1 cellular context compared by ENCODE assay signal in genomic region chr16:27169511-27170071, GRCh38.
TF ChIP-seq lines count a peak whose summit lies in the region.

No MANE protein-coding gene starts in this region.

TF ChIP-seq in K562, 482 proteins besides CTCF, POLR2A, EP300 and RAD21 (continued from another document):
- TF ChIP-seq NR4A1 (CRISPR knock-in tag; IDR thresholded peaks at IDR 0.05) (no peak), NR4A1 (tag; IDR thresholded peaks at IDR 0.05) (no peak), TEAD4 (IDR thresholded peaks at IDR 0.05; ENCODE audit: low read length) (peak; percentile 53; the same call in 1 of the 2 replicates), TEAD4 (CRISPR knock-in tag; IDR thresholded peaks at IDR 0.05; ENCODE audit: borderline replicate concordance) (no peak), CCAR2 (IDR thresholded peaks at IDR 0.05; ENCODE audit: low read depth, low read length) (no peak), NUFIP1 (IDR thresholded peaks at IDR 0.05; ENCODE audit: partially characterized antibody) (no peak), HDAC1 (IDR thresholded peaks at IDR 0.05) (0 out of 4 replicates have a peak, but pooled peaks of 1 of the 2 experiments have one; percentile 34), BRCA1 (IDR thresholded peaks at IDR 0.05) (no peak), BRCA1 (CRISPR knock-in tag; IDR thresholded peaks at IDR 0.05) (no peak), CUX1 (CRISPR knock-in tag; IDR thresholded peaks at IDR 0.05) (no peak), ESRRA (IDR thresholded peaks at IDR 0.05; ENCODE audit: borderline replicate concordance, low read depth) (peak; percentile 79; the same call in 1 of the 2 replicates), SOX6 (IDR thresholded peaks at IDR 0.05) (peak; percentile 13; the same call in 1 of the 2 replicates), USF2 (CRISPR knock-in tag; IDR thresholded peaks at IDR 0.05) (no peak), RBFOX2 (IDR thresholded peaks at IDR 0.05; ENCODE audit: low read depth, low read length) (no peak), UBTF (IDR thresholded peaks at IDR 0.05; ENCODE audit: borderline replicate concordance in 1 of 2, low read depth in 2 of 2, low read length in 2 of 2) (no peak), RCOR1 (IDR thresholded peaks at IDR 0.05; ENCODE audit: borderline replicate concordance in 1 of 2, low read depth in 2 of 2, low read length in 2 of 2) (peak in 1 of 2 experiments; percentile 92; a peak in 2 of 4 replicates), CXXC5 (CRISPR knock-in tag; IDR thresholded peaks at IDR 0.05) (no peak), MBD2 (IDR thresholded peaks at IDR 0.05; ENCODE audit: borderline replicate concordance, low read depth) (no peak), THRA (IDR thresholded peaks at IDR 0.05) (no peak), RNF2 (IDR thresholded peaks at IDR 0.05) (peak; percentile 22; the same call in 1 of the 2 replicates), CBFA2T3 (IDR thresholded peaks at IDR 0.05) (peak; percentile 28; the same call in 1 of the 2 replicates), CHD2 (IDR thresholded peaks at IDR 0.05; ENCODE audit: low read depth, low read length) (no peak), EWSR1 (IDR thresholded peaks at IDR 0.05; ENCODE audit: borderline replicate concordance, low read depth, partially characterized antibody) (no peak), MYBL2 (IDR thresholded peaks at IDR 0.05; ENCODE audit: low read depth) (no peak), MYBL2 (CRISPR knock-in tag; IDR thresholded peaks at IDR 0.05; ENCODE audit: borderline replicate concordance) (no peak), CTBP1 (IDR thresholded peaks at IDR 0.05; ENCODE audit: borderline replicate concordance) (no peak), SMARCC2 (IDR thresholded peaks at IDR 0.05; ENCODE audit: low read depth) (no peak), ATF4 (CRISPR knock-in tag; IDR thresholded peaks at IDR 0.05) (no peak), MCM5 (IDR thresholded peaks at IDR 0.05; ENCODE audit: low read depth) (no peak), PML (IDR thresholded peaks at IDR 0.05; ENCODE audit: low read length) (no peak), RBM15 (IDR thresholded peaks at IDR 0.05; ENCODE audit: insufficient read depth, low read length) (no peak), KDM4B (IDR thresholded peaks at IDR 0.05; ENCODE audit: borderline replicate concordance in 2 of 2, low read depth in 1 of 2) (no peak), OTX1 (CRISPR knock-in tag; IDR thresholded peaks at IDR 0.05) (no peak), NCOR1 (IDR thresholded peaks at IDR 0.05) (no peak)
- TF ChIP-seq, protein P1, sequence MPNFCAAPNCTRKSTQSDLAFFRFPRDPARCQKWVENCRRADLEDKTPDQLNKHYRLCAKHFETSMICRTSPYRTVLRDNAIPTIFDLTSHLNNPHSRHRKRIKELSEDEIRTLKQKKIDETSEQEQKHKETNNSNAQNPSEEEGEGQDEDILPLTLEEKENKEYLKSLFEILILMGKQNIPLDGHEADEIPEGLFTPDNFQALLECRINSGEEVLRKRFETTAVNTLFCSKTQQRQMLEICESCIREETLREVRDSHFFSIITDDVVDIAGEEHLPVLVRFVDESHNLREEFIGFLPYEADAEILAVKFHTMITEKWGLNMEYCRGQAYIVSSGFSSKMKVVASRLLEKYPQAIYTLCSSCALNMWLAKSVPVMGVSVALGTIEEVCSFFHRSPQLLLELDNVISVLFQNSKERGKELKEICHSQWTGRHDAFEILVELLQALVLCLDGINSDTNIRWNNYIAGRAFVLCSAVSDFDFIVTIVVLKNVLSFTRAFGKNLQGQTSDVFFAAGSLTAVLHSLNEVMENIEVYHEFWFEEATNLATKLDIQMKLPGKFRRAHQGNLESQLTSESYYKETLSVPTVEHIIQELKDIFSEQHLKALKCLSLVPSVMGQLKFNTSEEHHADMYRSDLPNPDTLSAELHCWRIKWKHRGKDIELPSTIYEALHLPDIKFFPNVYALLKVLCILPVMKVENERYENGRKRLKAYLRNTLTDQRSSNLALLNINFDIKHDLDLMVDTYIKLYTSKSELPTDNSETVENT (CRISPR knock-in tag; IDR thresholded peaks at IDR 0.05) = no peak
- TF ChIP-seq, protein P2, sequence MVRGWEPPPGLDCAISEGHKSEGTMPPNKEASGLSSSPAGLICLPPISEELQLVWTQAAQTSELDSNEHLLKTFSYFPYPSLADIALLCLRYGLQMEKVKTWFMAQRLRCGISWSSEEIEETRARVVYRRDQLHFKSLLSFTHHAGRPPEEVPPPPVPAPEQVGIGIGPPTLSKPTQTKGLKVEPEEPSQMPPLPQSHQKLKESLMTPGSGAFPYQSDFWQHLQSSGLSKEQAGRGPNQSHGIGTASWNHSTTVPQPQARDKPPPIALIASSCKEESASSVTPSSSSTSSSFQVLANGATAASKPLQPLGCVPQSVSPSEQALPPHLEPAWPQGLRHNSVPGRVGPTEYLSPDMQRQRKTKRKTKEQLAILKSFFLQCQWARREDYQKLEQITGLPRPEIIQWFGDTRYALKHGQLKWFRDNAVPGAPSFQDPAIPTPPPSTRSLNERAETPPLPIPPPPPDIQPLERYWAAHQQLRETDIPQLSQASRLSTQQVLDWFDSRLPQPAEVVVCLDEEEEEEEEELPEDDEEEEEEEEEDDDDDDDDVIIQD (CRISPR knock-in tag; IDR thresholded peaks at IDR 0.05) = no peak
